In the genomic region with DNA sequence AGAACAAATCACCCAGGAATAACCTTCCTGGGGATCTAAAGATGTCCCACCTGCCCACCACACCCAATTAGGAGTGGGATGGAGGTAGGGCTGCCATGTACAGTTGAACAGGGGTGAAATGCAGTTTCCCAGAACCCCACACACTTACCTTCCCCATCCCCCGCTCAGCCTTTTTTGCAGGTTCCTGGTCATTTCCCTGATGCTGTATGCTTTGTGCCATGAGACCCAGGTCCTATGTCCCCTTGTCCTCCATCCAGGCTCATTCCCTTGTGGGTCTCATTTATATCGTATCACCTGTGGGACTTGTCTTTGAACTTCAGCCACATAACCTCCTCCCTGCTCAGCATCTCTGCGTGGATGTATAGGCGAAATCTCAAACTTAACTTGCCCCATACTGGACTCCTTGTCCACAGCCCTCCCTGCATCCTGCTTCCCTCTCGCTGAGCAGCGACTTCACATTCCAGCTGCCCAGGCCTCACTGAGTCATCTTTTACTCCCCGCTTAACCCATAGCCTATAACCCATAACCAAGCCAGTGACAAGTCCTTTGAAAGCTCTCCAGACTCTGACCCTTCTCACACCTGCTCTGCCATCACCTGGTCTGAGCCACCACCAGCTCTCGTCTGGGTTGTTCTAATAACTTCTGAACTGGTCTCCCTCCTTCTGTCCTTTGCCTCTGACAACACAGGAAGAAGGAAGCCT, we compare ENCODE assay signal across 10 cellular contexts. TPM values are rescaled to one million over a fixed set of nuclear protein-coding genes. Genes with fewer than 3 reads are reported as not detected.
A peak's percentile ranks its signal among the peaks of the same experiment; 100 is the strongest.
DNase-seq lines count a peak whose midpoint lies in the region; ATAC-seq, FAIRE-seq and TF ChIP-seq lines count a peak whose summit lies in the region.
"Had no signal": no experiment of that assay in that cellular context is flagged by ENCODE, and none has a peak within 500 bp of the region (broad histone marks: within the 10 kb centered on the region; RNA-seq: fewer than 3 reads in every experiment).

No MANE protein-coding gene starts in this region.

- H3K27me3 ChIP-seq in HepG2 (ENCODE audit: control insufficient read depth in 1 of 2, insufficient read depth in 2 of 2, low read length in 2 of 2) (peaks cover 0 to 11% of the 10 kb centered on the region in 2 experiments; a peak in 3 of 5 replicates), right lobe of liver (peaks cover 0 to 7% of the 10 kb centered on the region in 2 donors)

- POLR2A ChIA-PET in HepG2 (lab: Yijun Ruan, JAX), result no interaction called here
- POLR2A ChIA-PET in activated CD4-positive, alpha-beta memory T cell treated with anti-CD3 and anti-CD28 coated beads for 36 hours (lab: Charles Lee), result no interaction called here

- H3K4me3 ChIP-seq in HepG2 (replicated peaks in 1 of 3; ENCODE audit: insufficient read depth in 1 of 3, low read depth in 2 of 3, low read length in 3 of 3) (no peak overlapping the region), right lobe of liver (no peak overlapping the region)

- H3K36me3 Mint-ChIP-seq in activated CD4-positive, alpha-beta memory T cell treated with anti-CD3 and anti-CD28 coated beads for 36 hours, result no peaks in the 10 kb centered on the region

- CTCF ChIA-PET in HepG2 (lab: Yijun Ruan, JAX; ENCODE audit: low intra/inter-chr PET ratio, low total read pairs), result no interaction called here
- CTCF ChIA-PET in activated CD4-positive, alpha-beta memory T cell treated with anti-CD3 and anti-CD28 coated beads for 36 hours (lab: Charles Lee), result no interaction called here

- FAIRE-seq in HepG2 (lab: Jason Lieb, UNC), result no peak

- in situ Hi-C loops in HepG2 (cut with HindIII; ENCODE audit: extremely low pct_ligation_motif_present, low pct_unique_long_range_greater_than_20kb), result no loop called here

- TF ChIP-seq RAD21 in HepG2 (CRISPR knock-in tag; IDR thresholded peaks at IDR 0.05), result no peak

- peaks cover 9% of the 10 kb centered on the region for H3K27me3 Mint-ChIP-seq in activated CD4-positive, alpha-beta memory T cell treated with anti-CD3 and anti-CD28 coated beads for 36 hours

- H3K9ac ChIP-seq in HepG2 (ENCODE audit: insufficient read depth, low read depth, low read length), result no peak overlapping the region

- H3K9me3 ChIP-seq in HepG2 (ENCODE audit: low read length) (no peaks in the 10 kb centered on the region), right lobe of liver (no peaks in the 10 kb centered on the region)

- H3K4me1 Mint-ChIP-seq in activated CD4-positive, alpha-beta memory T cell treated with anti-CD3 and anti-CD28 coated beads for 36 hours (ENCODE audit: low read depth), result peaks cover 4% of the 10 kb centered on the region

- TF ChIP-seq EP300 in HepG2 (IDR thresholded peaks at IDR 0.05; ENCODE audit: low read depth in 2 of 2, low read length in 2 of 2) (no peak), HepG2 (CRISPR knock-in tag; IDR thresholded peaks at IDR 0.05; ENCODE audit: borderline replicate concordance) (no peak)

- 39% methylated on average over 8 of the region's 8 CpGs for WGBS in HepG2 (ENCODE audit: low lambda C conversion rate)
- WGBS in right lobe of liver (ENCODE audit: insufficient coverage, low coverage, low lambda C conversion rate, missing lambda C conversion rate), result 92% methylated on average over 8 of the region's 8 CpGs

- no TSS peak for BruUV-seq in HepG2 (replicated peaks; lab: Mats Ljungman, UMichigan)

- intact Hi-C loops in HepG2 (cut with micrococcal nuclease; ENCODE audit: unreplicated experiment) (no loop called here), right lobe of liver (cut with DNase I) (no loop called here)
- intact Hi-C loops in activated CD4-positive, alpha-beta memory T cell treated with anti-CD3 and anti-CD28 coated beads for 36 hours (cut with micrococcal nuclease), result no loop called here

- TF ChIP-seq CTCF in HepG2 (CRISPR knock-in tag; IDR thresholded peaks at IDR 0.05) (no peak), right lobe of liver (IDR thresholded peaks at IDR 0.05) (no peak)

- H3K4me1 ChIP-seq in HepG2 (ENCODE audit: insufficient read depth, low read length) (peaks cover 15% of the 10 kb centered on the region; the same call in 1 of the 2 replicates), right lobe of liver (no peaks in the 10 kb centered on the region)

- no peak overlapping the region for H3K4me3 Mint-ChIP-seq in activated CD4-positive, alpha-beta memory T cell treated with anti-CD3 and anti-CD28 coated beads for 36 hours

- H3K79me2 ChIP-seq in HepG2 (ENCODE audit: insufficient read depth, low read length), result no peaks in the 10 kb centered on the region

- DNase-seq in HepG2 (ENCODE audit: low spot score) (peak; percentile 27), right lobe of liver (no peak), SW480 (ENCODE audit: low spot score) (peak; percentile 77), hepatic stellate cell (ENCODE audit: low spot score) (peak; percentile 82), substantia nigra (lab: John Stamatoyannopoulos, UW) (no peak), C1 segment of cervical spinal cord (lab: John Stamatoyannopoulos, UW) (no peak), CD1c-positive myeloid dendritic cell (ENCODE audit: extremely low spot score) (no peak)
- DNase-seq in activated CD4-positive, alpha-beta memory T cell treated with anti-CD3 and anti-CD28 coated beads for 36 hours, result no peak
- DNase-seq: AML-193, NCI-H2171 had no signal

- no peaks in the 10 kb centered on the region for H4K20me1 ChIP-seq in HepG2 (ENCODE audit: insufficient read depth, low read length)

- no peak overlapping the region for H3K4me2 ChIP-seq in HepG2 (ENCODE audit: low read depth, low read length)

- H3K36me3 ChIP-seq in HepG2 (replicated peaks in 1 of 2; ENCODE audit: control insufficient read depth in 1 of 2, insufficient read depth in 2 of 2, low read length in 2 of 2) (no peaks in the 10 kb centered on the region), right lobe of liver (no peaks in the 10 kb centered on the region)

- peak; percentile 12; the same call in 1 of the 3 replicates for ATAC-seq in HepG2
- no peak for ATAC-seq in right lobe of liver

- no peaks in the 10 kb centered on the region for H3K9me3 Mint-ChIP-seq in activated CD4-positive, alpha-beta memory T cell treated with anti-CD3 and anti-CD28 coated beads for 36 hours

- H3K27ac Mint-ChIP-seq in activated CD4-positive, alpha-beta memory T cell treated with anti-CD3 and anti-CD28 coated beads for 36 hours, result no peak overlapping the region

- H3K27ac ChIP-seq in HepG2 (ENCODE audit: extremely low read length, insufficient read depth, low read length) (no peak overlapping the region), right lobe of liver (no peak overlapping the region), substantia nigra (ENCODE audit: low read depth, low read length, poor library complexity, severe bottlenecking) (no peak overlapping the region)

- TF ChIP-seq POLR2A in HepG2 (IDR thresholded peaks at IDR 0.05; ENCODE audit: insufficient read depth in 1 of 2, low read depth in 2 of 2, low read length in 2 of 2) (no peak), right lobe of liver (IDR thresholded peaks at IDR 0.05) (no peak)

- no peak overlapping the region for H2AFZ ChIP-seq in HepG2 (ENCODE audit: low read length)

RNA-seq across cellular contexts. Expression of a gene that starts 4.7 kb away (rescaled TPM):
- total RNA-seq in HepG2 (2016; rRNA removed; fragmentation: Illumina TruSeq; extraction: Trizol), result not detected in 2 replicates
- total RNA-seq in HepG2 (2016; cell fraction: cytosol; rRNA removed; fragmentation: Illumina TruSeq; extraction: Trizol; ENCODE audit: low read depth), result not detected in 2 replicates
- total RNA-seq in HepG2 (2016; cell fraction: insoluble cytoplasmic fraction; rRNA removed; fragmentation: Illumina TruSeq; extraction: Trizol), result not detected in 2 replicates
- not detected in 2 replicates for total RNA-seq in HepG2 (2016; cell fraction: membrane; rRNA removed; fragmentation: Illumina TruSeq; extraction: Trizol)
- total RNA-seq in HepG2 (2016; cell fraction: nucleus; rRNA removed; fragmentation: Illumina TruSeq; extraction: Trizol), result not detected in 2 replicates
- not detected in 2 replicates for polyA plus RNA-seq in HepG2 (2011; rRNA removed)
- polyA plus RNA-seq in HepG2 (2011; cell fraction: cytosol; rRNA removed), result not detected in 2 replicates
- polyA plus RNA-seq in HepG2 (2011; cell fraction: nucleus; rRNA removed), result 0.03 TPM in 1 of 2 replicates, not detected in the other
- polyA plus RNA-seq in HepG2 (2012), result 3.5 and 4.3 TPM in 2 replicates
- not detected in 2 replicates for polyA plus RNA-seq in HepG2 (2016; cell fraction: cytosol; fragmentation: Illumina TruSeq; extraction: Trizol; ENCODE audit: low read depth)
- polyA plus RNA-seq in HepG2 (2016; cell fraction: insoluble cytoplasmic fraction; fragmentation: Illumina TruSeq; extraction: Trizol; ENCODE audit: low read depth), result not detected in 2 replicates
- not detected in 2 replicates for polyA plus RNA-seq in HepG2 (2016; cell fraction: membrane; fragmentation: Illumina TruSeq; extraction: Trizol; ENCODE audit: low read depth)
- polyA plus RNA-seq in HepG2 (2016; cell fraction: nucleus; fragmentation: Illumina TruSeq; extraction: Trizol; ENCODE audit: insufficient read depth, low read depth), result not detected in 2 replicates
- not detected in 2 replicates for polyA minus RNA-seq in HepG2 (2011; rRNA and poly(A)+ RNA removed; ENCODE audit: low replicate concordance)
- not detected in 2 replicates for polyA minus RNA-seq in HepG2 (2011; cell fraction: cytosol; rRNA and poly(A)+ RNA removed)
- not detected in 2 replicates for polyA minus RNA-seq in HepG2 (2011; cell fraction: nucleus; rRNA and poly(A)+ RNA removed)
- total RNA-seq in right lobe of liver, result not detected
- total RNA-seq in activated CD4-positive, alpha-beta memory T cell treated with anti-CD3 and anti-CD28 coated beads for 36 hours, result not detected

RNA-seq across cellular contexts. Expression of a gene that starts 33.8 kb away (rescaled TPM):
- 29.9 and 30.4 TPM in 2 replicates for total RNA-seq in HepG2 (2016; rRNA removed; fragmentation: Illumina TruSeq; extraction: Trizol)
- 19.6 and 24.1 TPM in 2 replicates for total RNA-seq in HepG2 (2016; cell fraction: cytosol; rRNA removed; fragmentation: Illumina TruSeq; extraction: Trizol; ENCODE audit: low read depth)
- total RNA-seq in HepG2 (2016; cell fraction: insoluble cytoplasmic fraction; rRNA removed; fragmentation: Illumina TruSeq; extraction: Trizol), result 28.2 and 30.4 TPM in 2 replicates
- total RNA-seq in HepG2 (2016; cell fraction: membrane; rRNA removed; fragmentation: Illumina TruSeq; extraction: Trizol), result 13.3 and 15.7 TPM in 2 replicates
- total RNA-seq in HepG2 (2016; cell fraction: nucleus; rRNA removed; fragmentation: Illumina TruSeq; extraction: Trizol), result 51.4 and 51.7 TPM in 2 replicates
- 26.1 and 30.7 TPM in 2 replicates for polyA plus RNA-seq in HepG2 (2011; rRNA removed)
- 6.6 and 9.8 TPM in 2 replicates for polyA plus RNA-seq in HepG2 (2011; cell fraction: cytosol; rRNA removed)
- polyA plus RNA-seq in HepG2 (2011; cell fraction: nucleus; rRNA removed), result 53.4 and 63.4 TPM in 2 replicates
- polyA plus RNA-seq in HepG2 (2012), result 27.2 and 36.7 TPM in 2 replicates
- polyA plus RNA-seq in HepG2 (2016; cell fraction: cytosol; fragmentation: Illumina TruSeq; extraction: Trizol; ENCODE audit: low read depth), result 1.7 and 2.0 TPM in 2 replicates
- 29.2 and 30.8 TPM in 2 replicates for polyA plus RNA-seq in HepG2 (2016; cell fraction: insoluble cytoplasmic fraction; fragmentation: Illumina TruSeq; extraction: Trizol; ENCODE audit: low read depth)
- 5.8 and 6.2 TPM in 2 replicates for polyA plus RNA-seq in HepG2 (2016; cell fraction: membrane; fragmentation: Illumina TruSeq; extraction: Trizol; ENCODE audit: low read depth)
- 74.2 and 75.0 TPM in 2 replicates for polyA plus RNA-seq in HepG2 (2016; cell fraction: nucleus; fragmentation: Illumina TruSeq; extraction: Trizol; ENCODE audit: insufficient read depth, low read depth)
- polyA minus RNA-seq in HepG2 (2011; rRNA and poly(A)+ RNA removed; ENCODE audit: low replicate concordance), result 15.1 and 18.5 TPM in 2 replicates
- polyA minus RNA-seq in HepG2 (2011; cell fraction: cytosol; rRNA and poly(A)+ RNA removed), result 12.3 and 16.1 TPM in 2 replicates
- 120 and 126 TPM in 2 replicates for polyA minus RNA-seq in HepG2 (2011; cell fraction: nucleus; rRNA and poly(A)+ RNA removed)
- 10 to 100 TPM; 21.3 to 24.5 (median 22.8) TPM for total RNA-seq in right lobe of liver
- total RNA-seq in activated CD4-positive, alpha-beta memory T cell treated with anti-CD3 and anti-CD28 coated beads for 36 hours, result 10 to 100 TPM; 77.2 to 91.1 TPM

Comparison
In these comparisons a context has a peak if more than half of its experiments do, and no peak if none do; other contexts are left out.
1. DNase-seq: peak in HepG2 (single experiment), SW480 (single experiment) and hepatic stellate cell (single experiment); none in right lobe of liver (0 of 3), activated CD4-positive, alpha-beta memory T cell treated with anti-CD3 and anti-CD28 coated beads for 36 hours (single experiment), substantia nigra (0 of 49), C1 segment of cervical spinal cord (0 of 14) and CD1c-positive myeloid dendritic cell (single experiment).